In genomic region chr14:70168401-70168800, GRCh38 we compare ENCODE assay signal across 31 cellular contexts.
"Had no signal": no experiment of that assay in that cellular context is flagged by ENCODE, and none has a peak within 500 bp of the region (broad histone marks: within the 10 kb centered on the region; RNA-seq: fewer than 3 reads in every experiment).

No MANE protein-coding gene starts in this region.

- H3K36me3 ChIP-seq: esophagus squamous epithelium, heart right ventricle, left lung, neutrophil, pancreas, right lobe of liver, thoracic aorta, transverse colon, upper lobe of right lung, vagina had no signal

- H3K4me1 ChIP-seq: esophagus squamous epithelium, heart right ventricle, left lung, pancreas, right lobe of liver, transverse colon, upper lobe of right lung, vagina had no signal

- H3K4me3 ChIP-seq: esophagus squamous epithelium, heart right ventricle, left lung, mucosa of descending colon, pancreas, right lobe of liver, thoracic aorta, transverse colon, upper lobe of right lung, vagina had no signal

- FAIRE-seq: endometrium, islet of Langerhans, pancreas, small intestine had no signal

- H3K9me3 ChIP-seq: esophagus squamous epithelium, heart right ventricle, left lung, mucosa of descending colon, neutrophil, pancreas, right lobe of liver, thoracic aorta, transverse colon, upper lobe of right lung, vagina had no signal

- H3K27me3 ChIP-seq: left lung, neutrophil, pancreas, right lobe of liver, transverse colon, upper lobe of right lung, vagina had no signal

- H3K27ac ChIP-seq: esophagus squamous epithelium, heart right ventricle, left lung, neutrophil, pancreas, right lobe of liver, thoracic aorta, transverse colon, upper lobe of right lung, vagina had no signal

- DNase-seq: dermis blood vessel endothelial cell; effector memory CD8-positive, alpha-beta T cell; erythroblast; esophagus squamous epithelium; foreskin melanocyte; glutamatergic neuron; heart right ventricle; hippocampal formation; left cardiac atrium; left lung; mesenchymal stem cell; mucosa of descending colon; naive B cell; pancreas; right lobe of liver; small intestine; stimulated activated CD4-positive, alpha-beta T cell treated with anti-CD3 and anti-CD28 coated beads, Interleukin-15, amount 100 ng/mL, for 24 hours; stimulated activated CD4-positive, alpha-beta T cell treated with anti-CD3 and anti-CD28 coated beads, Interleukin-2, amount 100 ng/mL, for 48 hours; stimulated activated naive B cell treated with anti-CD40 and anti-IgM and Interleukin-4, amounts not matched to agents 10 μg/mL and 1 μg/mL and 100 μg/mL, for 72 hours; transverse colon; upper lobe of right lung had no signal

- H3K9me3 Mint-ChIP-seq: effector memory CD8-positive, alpha-beta T cell; mesothelial cell of epicardium; natural killer cell treated with Interleukin-12 subunit alpha and Interleukin-12 subunit beta and Interleukin-15 and Interleukin-18, amount 100 ng/mL, for 72 hours; stimulated activated naive B cell treated with anti-CD40 and anti-IgM and Interleukin-4, amounts not matched to agents 10 μg/mL and 1 μg/mL and 100 μg/mL, for 72 hours; stimulated activated naive CD8-positive, alpha-beta T cell treated with anti-CD3 and anti-CD28 coated beads, Interleukin-15, Interleukin-2, amounts not matched to agents 100 ng/mL and 50 ng/mL, for 24 hours had no signal

- H3K4me1 Mint-ChIP-seq: mesothelial cell of epicardium, neural crest cell had no signal

- H3K36me3 Mint-ChIP-seq: mesothelial cell of epicardium; naive B cell; natural killer cell treated with Interleukin-12 subunit alpha and Interleukin-12 subunit beta and Interleukin-15 and Interleukin-18, amount 100 ng/mL, for 72 hours; stimulated activated naive B cell treated with anti-CD40 and anti-IgM and Interleukin-4, amounts not matched to agents 10 μg/mL and 1 μg/mL and 100 μg/mL, for 72 hours had no signal

- H3K4me3 Mint-ChIP-seq: effector memory CD8-positive, alpha-beta T cell; mesothelial cell of epicardium; naive B cell; natural killer cell treated with Interleukin-12 subunit alpha and Interleukin-12 subunit beta and Interleukin-15 and Interleukin-18, amount 100 ng/mL, for 72 hours; neural crest cell; stimulated activated naive B cell treated with anti-CD40 and anti-IgM and Interleukin-4, amounts not matched to agents 10 μg/mL and 1 μg/mL and 100 μg/mL, for 72 hours; stimulated activated naive CD8-positive, alpha-beta T cell treated with anti-CD3 and anti-CD28 coated beads, Interleukin-15, Interleukin-2, amounts not matched to agents 100 ng/mL and 50 ng/mL, for 24 hours had no signal

- H3K27ac Mint-ChIP-seq: effector memory CD8-positive, alpha-beta T cell; mesothelial cell of epicardium; naive B cell; natural killer cell treated with Interleukin-12 subunit alpha and Interleukin-12 subunit beta and Interleukin-15 and Interleukin-18, amount 100 ng/mL, for 72 hours; progenitor cell of endocrine pancreas; stimulated activated naive B cell treated with anti-CD40 and anti-IgM and Interleukin-4, amounts not matched to agents 10 μg/mL and 1 μg/mL and 100 μg/mL, for 72 hours; stimulated activated naive CD8-positive, alpha-beta T cell treated with anti-CD3 and anti-CD28 coated beads, Interleukin-15, Interleukin-2, amounts not matched to agents 100 ng/mL and 50 ng/mL, for 24 hours had no signal
